ENCODE assay signal across 9 cellular contexts in genomic region chr2:48343571-48344440, GRCh38. TPM values are rescaled to one million over a fixed set of nuclear protein-coding genes. Genes with fewer than 3 reads are reported as not detected.
DNase-seq lines count a peak whose midpoint lies in the region; ATAC-seq and TF ChIP-seq lines count a peak whose summit lies in the region.
"Had no signal": no experiment of that assay in that cellular context is flagged by ENCODE, and none has a peak within 500 bp of the region (broad histone marks: within the 10 kb centered on the region; RNA-seq: fewer than 3 reads in every experiment).

No MANE protein-coding gene starts in this region.

- no peak for TF ChIP-seq POLR2A in spleen (IDR thresholded peaks at IDR 0.05)

- H3K9me3 ChIP-seq in T-helper 17 cell (ENCODE audit: control insufficient read depth, low read length, poor library complexity, severe bottlenecking) (peaks cover 5% of the 10 kb centered on the region), spleen (peaks cover 0 to 28% (median 22%) of the 10 kb centered on the region in 8 donors)

- H3K36me3 ChIP-seq in spleen = peaks cover 0 to 29% (median 17%) of the 10 kb centered on the region in 6 donors

- H3K4me1 Mint-ChIP-seq in activated CD4-positive, alpha-beta T cell treated with anti-CD3 and anti-CD28 coated beads for 36 hours = peaks cover 50% of the 10 kb centered on the region
- H3K4me1 Mint-ChIP-seq in T-helper 17 cell = peaks cover 25% of the 10 kb centered on the region

- no peak for TF ChIP-seq CTCF in spleen (IDR thresholded peaks at IDR 0.05 in 8 of 11, conservative IDR thresholded peaks at IDR 0.05 in 3 of 11)

- CTCF ChIA-PET in activated CD4-positive, alpha-beta T cell treated with anti-CD3 and anti-CD28 coated beads for 36 hours (lab: Charles Lee) = interaction anchor here (1.3 to 3.4 kb wide), 2 partner anchors 12 to 30 kb away, joined by 3 to 20 read pairs; no protein-coding TSS in a partner anchor

- peak overlapping the region; percentile 43 to 82 (median 70) for H3K27ac ChIP-seq in spleen
- H3K27ac ChIP-seq: cardiac muscle cell had no signal

- H3K4me3 Mint-ChIP-seq in activated CD4-positive, alpha-beta T cell treated with anti-CD3 and anti-CD28 coated beads for 36 hours = peak overlapping the region; percentile 40
- H3K4me3 Mint-ChIP-seq in T-helper 17 cell = peak overlapping the region; percentile 88

- peak overlapping the region; percentile 78 for H3K27ac Mint-ChIP-seq in activated CD4-positive, alpha-beta T cell treated with anti-CD3 and anti-CD28 coated beads for 36 hours
- peak overlapping the region; percentile 93 for H3K27ac Mint-ChIP-seq in T-helper 17 cell

- POLR2A ChIA-PET in activated CD4-positive, alpha-beta T cell treated with anti-CD3 and anti-CD28 coated beads for 36 hours (lab: Charles Lee) = no interaction called here

- H3K36me3 Mint-ChIP-seq in activated CD4-positive, alpha-beta T cell treated with anti-CD3 and anti-CD28 coated beads for 36 hours (ENCODE audit: low read depth) = peaks cover 30% of the 10 kb centered on the region
- peaks cover 9% of the 10 kb centered on the region for H3K36me3 Mint-ChIP-seq in T-helper 17 cell (ENCODE audit: low read depth)

- peak; percentile 95 for ATAC-seq in activated CD4-positive, alpha-beta T cell treated with anti-CD3 and anti-CD28 coated beads for 36 hours
- ATAC-seq in HG03025 (IDR thresholded peaks at IDR 0.05; ENCODE audit: low FRiP score, unreplicated experiment) (peak; percentile 64), T-helper 17 cell (peak; percentile 87)

- no peaks in the 10 kb centered on the region for H3K27me3 Mint-ChIP-seq in activated CD4-positive, alpha-beta T cell treated with anti-CD3 and anti-CD28 coated beads for 36 hours
- H3K27me3 Mint-ChIP-seq in T-helper 17 cell = no peaks in the 10 kb centered on the region

- DNase-seq in activated CD4-positive, alpha-beta T cell treated with anti-CD3 and anti-CD28 coated beads for 36 hours = no peak
- no peak for DNase-seq in activated CD4-positive, alpha-beta T cell treated with anti-CD3 and anti-CD28 coated beads for 4 hours
- DNase-seq in T-helper 17 cell (no peak), fibroblast of peridontal ligament (ENCODE audit: extremely low read depth) (peak; percentile 80), spleen (no peak), 8988T (no peak), COLO668 (lab: John Stamatoyannopoulos, UW; ENCODE audit: unreplicated experiment) (no peak)

- peak overlapping the region in 5 of 8 donors; percentile 1 to 48 (median 10) for H3K4me3 ChIP-seq in spleen
- H3K4me3 ChIP-seq: cardiac muscle cell had no signal

- H3K27me3 ChIP-seq in spleen (replicated peaks in 1 of 7) = no peaks in the 10 kb centered on the region
- H3K27me3 ChIP-seq: cardiac muscle cell had no signal

- 46 to 50% (median 48%) methylated on average over 6 of the region's 6 CpGs for WGBS in spleen, 5 donors

- H3K4me1 ChIP-seq in spleen = peaks cover 18 to 76% (median 65%) of the 10 kb centered on the region in 6 donors

- H3K9me3 Mint-ChIP-seq in activated CD4-positive, alpha-beta T cell treated with anti-CD3 and anti-CD28 coated beads for 36 hours (ENCODE audit: low read depth) = peaks cover 12% of the 10 kb centered on the region

- intact Hi-C loops in activated CD4-positive, alpha-beta T cell treated with anti-CD3 and anti-CD28 coated beads for 36 hours (cut with DNase I, micrococcal nuclease) = loop anchor here (1.0 kb wide), 2 partner anchors 13 to 76 kb away; no protein-coding TSS in a partner anchor
- intact Hi-C loops in spleen (cut with DNase I; ENCODE audit: low total_unique reads) = no loop called here

RNA-seq across cellular contexts. Expression of gene FOXN2, which starts 29.3 kb away (rescaled TPM):
- total RNA-seq in activated CD4-positive, alpha-beta T cell treated with anti-CD3 and anti-CD28 coated beads for 36 hours = 10 to 100 TPM; 42.3 to 49.5 TPM
- 10 to 100 TPM; 55.0 to 58.7 TPM for total RNA-seq in T-helper 17 cell
- total RNA-seq in spleen = 10 to 100 TPM; 47.0 to 82.0 (median 56.5) TPM
- polyA plus RNA-seq in spleen = 10 to 100 TPM in 1 of 3 donors, 1 to 10 TPM in 2; 6.9 to 10.0 (median 8.7) TPM
